Comparison of ENCODE assay signal across 10 cellular contexts in genomic region chr3:4739289-4740236, GRCh38.
DNase-seq lines count a peak whose midpoint lies in the region; ATAC-seq and TF ChIP-seq lines count a peak whose summit lies in the region.
"Had no signal": no experiment of that assay in that cellular context is flagged by ENCODE, and none has a peak within 500 bp of the region (broad histone marks: within the 10 kb centered on the region; RNA-seq: fewer than 3 reads in every experiment).

No MANE protein-coding gene starts in this region.

- POLR2A ChIA-PET in HEK293 (lab: Yijun Ruan, JAX) = interaction anchor here (0.6 kb wide), 1 partner anchor 236 kb away, joined by 7 read pairs; no protein-coding TSS in a partner anchor

- peak overlapping the region; percentile 53 to 63 for H3K4me3 Mint-ChIP-seq in stimulated activated naive B cell treated with anti-CD40 and anti-IgM and Interleukin-4, amounts not matched to agents 10 μg/mL and 1 μg/mL and 100 μg/mL, for 72 hours

- H3K36me3 Mint-ChIP-seq in stimulated activated naive B cell treated with anti-CD40 and anti-IgM and Interleukin-4, amounts not matched to agents 10 μg/mL and 1 μg/mL and 100 μg/mL, for 72 hours = peaks cover 73 to 85% of the 10 kb centered on the region in 2 donors

- WGBS in esophagus, 2 donors = 92 to 93% methylated on average over 9 of the region's 9 CpGs

- H3K27me3 ChIP-seq in esophagus (ENCODE audit: control insufficient read depth in 1 of 2, insufficient read depth in 2 of 2, low read length in 2 of 2) = no peaks in the 10 kb centered on the region

- peak; percentile 51 to 70 for ATAC-seq in stimulated activated naive B cell treated with anti-CD40 and anti-IgM and Interleukin-4, amounts not matched to agents 10 μg/mL and 1 μg/mL and 100 μg/mL, for 72 hours (replicated peaks)
- ATAC-seq in omental fat pad (ENCODE audit: low FRiP score) = no peak
- ATAC-seq in GM18873 (IDR thresholded peaks at IDR 0.05; ENCODE audit: low FRiP score, unreplicated experiment) = no peak

- H3K4me1 ChIP-seq in HEK293 (ENCODE audit: control insufficient read depth, insufficient read depth, low read length) = peaks cover 26% of the 10 kb centered on the region
- peaks cover 0 to 27% of the 10 kb centered on the region in 2 donors for H3K4me1 ChIP-seq in esophagus (ENCODE audit: control insufficient read depth in 2 of 2, insufficient read depth in 2 of 2, low read length in 1 of 2)

- H3K27me3 Mint-ChIP-seq in stimulated activated naive B cell treated with anti-CD40 and anti-IgM and Interleukin-4, amounts not matched to agents 10 μg/mL and 1 μg/mL and 100 μg/mL, for 72 hours = no peaks in the 10 kb centered on the region

- DNase-seq in UCSD-AML1 (lab: John Stamatoyannopoulos, UW; ENCODE audit: unreplicated experiment) (peak; percentile 72), omental fat pad (ENCODE audit: low spot score) (no peak), activated gamma-delta T cell treated with Interleukin-2 at 50 U/mL for 16 hours (no peak)
- DNase-seq in stimulated activated naive B cell treated with anti-CD40 and anti-IgM and Interleukin-4, amounts not matched to agents 10 μg/mL and 1 μg/mL and 100 μg/mL, for 72 hours = no peak
- DNase-seq: HCEC 1CT, MM.1S, T-helper 9 cell had no signal

- peak overlapping the region; percentile 94 for H3K27ac Mint-ChIP-seq in stimulated activated naive B cell treated with anti-CD40 and anti-IgM and Interleukin-4, amounts not matched to agents 10 μg/mL and 1 μg/mL and 100 μg/mL, for 72 hours

- H3K4me1 Mint-ChIP-seq in stimulated activated naive B cell treated with anti-CD40 and anti-IgM and Interleukin-4, amounts not matched to agents 10 μg/mL and 1 μg/mL and 100 μg/mL, for 72 hours = peaks cover 53 to 60% of the 10 kb centered on the region in 2 donors

- CTCF ChIA-PET in HEK293 (lab: Yijun Ruan, JAX) = interaction anchor here (0.7 to 2.6 kb wide), 4 partner anchors 13 to 236 kb away, joined by 3 to 9 read pairs (median 5); no protein-coding TSS in a partner anchor

- H3K4me3 ChIP-seq in HEK293 (ENCODE audit: low read depth, low read length) (no peak overlapping the region), esophagus (ENCODE audit: low read depth in 1 of 2, low read length in 2 of 2) (no peak overlapping the region)

- peaks cover 3 to 4% of the 10 kb centered on the region in 2 donors for H3K9me3 Mint-ChIP-seq in stimulated activated naive B cell treated with anti-CD40 and anti-IgM and Interleukin-4, amounts not matched to agents 10 μg/mL and 1 μg/mL and 100 μg/mL, for 72 hours

- H3K27ac ChIP-seq in HEK293 (ENCODE audit: extremely low read depth, low read depth, low read length) (no peak overlapping the region), esophagus (ENCODE audit: low read depth in 2 of 2, low read length in 1 of 2) (peak overlapping the region; percentile 97 to 100)

- TF ChIP-seq CTCF in HEK293 (tag by site-specific recombination; IDR thresholded peaks at IDR 0.05) = no peak
- TF ChIP-seq CTCF in omental fat pad (IDR thresholded peaks at IDR 0.05) = no peak

- H3K9me3 ChIP-seq in HEK293 (ENCODE audit: control insufficient read depth, insufficient read depth, low read depth, low read length) (no peaks in the 10 kb centered on the region), esophagus (ENCODE audit: control insufficient read depth in 2 of 2, insufficient read depth in 1 of 2, low read depth in 1 of 2, low read length in 1 of 2) (no peaks in the 10 kb centered on the region)

- H3K36me3 ChIP-seq in HEK293 (ENCODE audit: control insufficient read depth in 2 of 2, insufficient read depth in 1 of 2, low read length in 2 of 2) = peaks cover 0 to 4% of the 10 kb centered on the region in 2 experiments; a peak in 1 of 3 replicates
- peaks cover 0 to 3% of the 10 kb centered on the region in 2 donors for H3K36me3 ChIP-seq in esophagus (ENCODE audit: control insufficient read depth in 2 of 2, insufficient read depth in 2 of 2, low read length in 1 of 2)

TF ChIP-seq in HEK293, 187 proteins besides CTCF, POLR2A, EP300 and RAD21:
- TF ChIP-seq SP3 (tag by site-specific recombination; IDR thresholded peaks at IDR 0.05) (no peak), KLF7 (tag by site-specific recombination; IDR thresholded peaks at IDR 0.05; ENCODE audit: borderline replicate concordance) (no peak), ZNF677 (tag by site-specific recombination; IDR thresholded peaks at IDR 0.05) (0 out of 2 replicates have a peak, but pooled peaks have one; percentile 35), ZNF341 (tag by site-specific recombination; IDR thresholded peaks at IDR 0.05; ENCODE audit: low read depth) (no peak), ZNF501 (tag by site-specific recombination; IDR thresholded peaks at IDR 0.05) (no peak), ZNF558 (tag by site-specific recombination; IDR thresholded peaks at IDR 0.05) (no peak), ZNF23 (tag by site-specific recombination; IDR thresholded peaks at IDR 0.05; ENCODE audit: borderline replicate concordance) (no peak)
TF ChIP-seq in HEK293: peak in this region for 1.

Comparison
In these comparisons a context has a peak if more than half of its experiments do, and no peak if none do; other contexts are left out.
1. ATAC-seq: peak in stimulated activated naive B cell treated with anti-CD40 and anti-IgM and Interleukin-4, amounts not matched to agents 10 μg/mL and 1 μg/mL and 100 μg/mL, for 72 hours (2 of 2); none in omental fat pad (single experiment) and GM18873 (single experiment).